Comparison of ENCODE assay signal across 2 cellular contexts in the genomic region with DNA sequence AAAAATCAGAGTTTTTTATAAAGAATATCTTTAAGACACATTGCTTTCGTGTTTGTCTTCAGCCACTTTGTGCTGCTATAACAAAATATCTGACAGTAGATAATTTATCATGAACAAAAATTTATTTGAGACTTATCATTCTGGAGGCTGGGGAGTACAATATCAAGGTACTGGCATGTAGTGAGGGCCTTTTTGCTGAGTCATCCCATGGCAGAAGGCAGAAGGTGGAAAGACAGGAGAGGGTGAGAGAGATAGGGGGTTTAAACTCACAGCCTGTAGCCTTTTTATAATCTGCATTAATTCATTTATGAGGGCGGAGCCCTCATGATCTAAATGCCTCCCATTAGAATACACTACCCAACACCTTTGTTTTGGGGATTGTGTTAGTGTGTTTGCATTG.
TF ChIP-seq lines count a peak whose summit lies in the region.

No MANE protein-coding gene starts in this region.

TF ChIP-seq in HepG2, 621 proteins besides CTCF, POLR2A, EP300 and RAD21:
- TF ChIP-seq MAFK (conservative IDR thresholded peaks at IDR 0.05 in 1 of 2, IDR thresholded peaks at IDR 0.05 in 1 of 2; ENCODE audit: low read length in 2 of 2): peak in 1 of 2 experiments; percentile 30; a peak in 1 of 4 replicates
- TF ChIP-seq NFE2L2 (IDR thresholded peaks at IDR 0.05; ENCODE audit: low read length): peak; percentile 54
- no peak for TF ChIP-seq ZEB1 (IDR thresholded peaks at IDR 0.05; ENCODE audit: insufficient replicate concordance, low read depth)
TF ChIP-seq in HepG2: peak in this region for 2.

TF ChIP-seq in K562, 482 proteins besides CTCF, POLR2A, EP300 and RAD21 (continued from another document):
- TF ChIP-seq, protein P1, sequence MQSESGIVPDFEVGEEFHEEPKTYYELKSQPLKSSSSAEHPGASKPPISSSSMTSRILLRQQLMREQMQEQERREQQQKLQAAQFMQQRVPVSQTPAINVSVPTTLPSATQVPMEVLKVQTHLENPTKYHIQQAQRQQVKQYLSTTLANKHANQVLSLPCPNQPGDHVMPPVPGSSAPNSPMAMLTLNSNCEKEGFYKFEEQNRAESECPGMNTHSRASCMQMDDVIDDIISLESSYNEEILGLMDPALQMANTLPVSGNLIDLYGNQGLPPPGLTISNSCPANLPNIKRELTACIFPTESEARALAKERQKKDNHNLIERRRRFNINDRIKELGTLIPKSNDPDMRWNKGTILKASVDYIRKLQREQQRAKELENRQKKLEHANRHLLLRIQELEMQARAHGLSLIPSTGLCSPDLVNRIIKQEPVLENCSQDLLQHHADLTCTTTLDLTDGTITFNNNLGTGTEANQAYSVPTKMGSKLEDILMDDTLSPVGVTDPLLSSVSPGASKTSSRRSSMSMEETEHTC (IDR thresholded peaks at IDR 0.05): no peak
